In the genomic region with DNA sequence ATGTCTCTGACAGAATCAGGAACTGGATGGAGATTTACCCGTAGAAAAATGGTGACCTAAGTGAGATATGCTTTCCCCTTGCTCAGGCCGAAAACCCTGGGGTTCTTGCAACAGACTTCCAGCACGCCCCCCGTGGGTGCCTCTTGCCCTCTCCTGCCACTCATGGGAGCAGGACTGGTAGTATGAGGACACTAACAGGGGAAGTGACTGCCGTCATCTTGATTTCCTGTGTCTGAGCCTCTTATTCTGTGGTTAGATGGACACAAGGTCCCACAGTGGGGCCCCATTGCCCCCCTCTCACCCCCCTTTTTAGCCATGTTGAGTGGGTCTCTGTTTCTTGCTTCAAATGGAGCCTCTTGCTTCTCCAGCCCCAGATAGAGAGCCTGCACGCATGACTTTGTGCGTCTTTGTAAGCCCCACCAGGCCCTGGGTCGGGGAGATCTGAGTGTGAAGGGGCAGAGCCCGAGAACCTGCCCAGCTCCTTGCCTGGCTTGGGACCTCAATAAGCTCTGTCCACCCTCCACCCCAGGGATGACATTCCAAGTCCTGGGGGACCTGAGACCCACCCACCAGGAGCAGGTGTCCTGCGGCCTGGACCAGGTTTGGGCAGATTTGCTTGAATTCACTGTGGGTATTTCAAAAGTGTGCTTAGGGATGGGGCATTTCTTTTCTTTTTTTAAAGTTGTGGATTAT, we compare ENCODE assay signal across 9 cellular contexts. TPM values are rescaled to one million over a fixed set of nuclear protein-coding genes. Genes with fewer than 3 reads are reported as not detected.
DNase-seq lines count a peak whose midpoint lies in the region; ATAC-seq and TF ChIP-seq lines count a peak whose summit lies in the region.
"Had no signal": no experiment of that assay in that cellular context is flagged by ENCODE, and none has a peak within 500 bp of the region (broad histone marks: within the 10 kb centered on the region; RNA-seq: fewer than 3 reads in every experiment).

No MANE protein-coding gene starts in this region.

- peak overlapping the region; percentile 26; the same call in 1 of the 3 replicates for H2BK15ac ChIP-seq in IMR-90 (ENCODE audit: low read depth, low read length)

- H3K79me1 ChIP-seq in IMR-90 (ENCODE audit: low read depth in 1 of 2, low read length in 2 of 2) = no peaks in the 10 kb centered on the region

- H3K36me3 ChIP-seq in IMR-90 (ENCODE audit: control insufficient read depth, insufficient read depth, low read length) = no peaks in the 10 kb centered on the region
- H3K36me3 ChIP-seq in SK-N-MC (ENCODE audit: insufficient read depth, low read length) = no peaks in the 10 kb centered on the region
- no peaks in the 10 kb centered on the region for H3K36me3 ChIP-seq in brain microvascular endothelial cell (replicated peaks)

- peaks cover 5% of the 10 kb centered on the region for H3K36me3 Mint-ChIP-seq in stimulated activated effector memory CD8-positive, alpha-beta T cell treated with anti-CD3 and anti-CD28 coated beads, Interleukin-12 subunit alpha, Interleukin-12 subunit beta, amount 100 ng/mL, for 72 hours
- H3K36me3 Mint-ChIP-seq: mesothelial cell of epicardium had no signal

- H3K27ac ChIP-seq in IMR-90 (ENCODE audit: insufficient read depth, low read length) (no peak overlapping the region), SK-N-MC (no peak overlapping the region), brain microvascular endothelial cell (no peak overlapping the region)

- TF ChIP-seq POLR2A in IMR-90 (IDR thresholded peaks at IDR 0.05; ENCODE audit: low read depth, low read length) = no peak

- dilution Hi-C loops in IMR-90 (cut with HindIII; ENCODE audit: low sequenced_read_pairs, unreplicated experiment) = no loop called here

- H3K4me2 ChIP-seq in IMR-90 (ENCODE audit: low read depth, low read length) = no peak overlapping the region

- no peak overlapping the region for H2AFZ ChIP-seq in IMR-90 (replicated peaks; ENCODE audit: low read length, poor library complexity)

- H3K9me3 Mint-ChIP-seq in stimulated activated effector memory CD8-positive, alpha-beta T cell treated with anti-CD3 and anti-CD28 coated beads, Interleukin-12 subunit alpha, Interleukin-12 subunit beta, amount 100 ng/mL, for 72 hours = no peaks in the 10 kb centered on the region
- H3K9me3 Mint-ChIP-seq: mesothelial cell of epicardium had no signal

- no peak overlapping the region for H3K18ac ChIP-seq in IMR-90 (ENCODE audit: low read depth, low read length)

- intact Hi-C loops in IMR-90 (cut with micrococcal nuclease) = loop anchor here (1.0 to 5.0 kb wide), 4 partner anchors 27 to 284 kb away; no protein-coding TSS in a partner anchor
- intact Hi-C loops in left cardiac atrium (cut with DNase I) = loop anchor here (2.0 to 10.0 kb wide), 3 partner anchors 26 to 69 kb away; no protein-coding TSS in a partner anchor

- ATAC-seq in IMR-90 (ENCODE audit: low read depth) = no peak
- ATAC-seq in left cardiac atrium = peak in 1 of 2 donors; percentile 32
- no peak for ATAC-seq in stimulated activated effector memory CD8-positive, alpha-beta T cell treated with anti-CD3 and anti-CD28 coated beads, Interleukin-12 subunit alpha, Interleukin-12 subunit beta, amount 100 ng/mL, for 72 hours
- no peak for ATAC-seq in HG02973 (IDR thresholded peaks at IDR 0.05; ENCODE audit: unreplicated experiment)
- no peak for ATAC-seq in HG03354 (IDR thresholded peaks at IDR 0.05; ENCODE audit: poor library complexity, severe bottlenecking, unreplicated experiment)

- H3K9me3 ChIP-seq in IMR-90 (ENCODE audit: control insufficient read depth, insufficient read depth, low read length) (no peaks in the 10 kb centered on the region), SK-N-MC (ENCODE audit: low read depth, low read length) (no peaks in the 10 kb centered on the region)

- BruUV-seq in IMR-90 (replicated peaks; lab: Mats Ljungman, UMichigan) = no TSS peak

- POLR2A ChIA-PET in IMR-90 (lab: Charles Lee; ENCODE audit: unreplicated experiment) = no interaction called here

- DNase-seq in IMR-90 (no peak), SK-N-MC (ENCODE audit: low read depth, low spot score) (no peak), left cardiac atrium (peak; percentile 56), brain microvascular endothelial cell (no peak)
- no peak for DNase-seq in stimulated activated effector memory CD8-positive, alpha-beta T cell treated with anti-CD3 and anti-CD28 coated beads, Interleukin-12 subunit alpha, Interleukin-12 subunit beta, amount 100 ng/mL, for 72 hours (ENCODE audit: low spot score in 2 of 2)

- H2BK20ac ChIP-seq in IMR-90 (ENCODE audit: low read depth, low read length) = peak overlapping the region; percentile 35

- H3K4me3 Mint-ChIP-seq in stimulated activated effector memory CD8-positive, alpha-beta T cell treated with anti-CD3 and anti-CD28 coated beads, Interleukin-12 subunit alpha, Interleukin-12 subunit beta, amount 100 ng/mL, for 72 hours = peak overlapping the region; percentile 47
- H3K4me3 Mint-ChIP-seq: mesothelial cell of epicardium had no signal

- H3K4me3 ChIP-seq in IMR-90 (ENCODE audit: insufficient read depth, low read depth, low read length) = no peak overlapping the region
- peak overlapping the region; percentile 26; the same call in 1 of the 2 replicates for H3K4me3 ChIP-seq in SK-N-MC
- H3K4me3 ChIP-seq in brain microvascular endothelial cell (ENCODE audit: low read depth, low read length) = no peak overlapping the region

- peak overlapping the region; percentile 91; the same call in 1 of the 2 replicates for H2BK120ac ChIP-seq in IMR-90 (ENCODE audit: low read depth, low read length)

- peak overlapping the region in 1 of 2 experiments; percentile 10; a peak in 1 of 4 replicates for H4K8ac ChIP-seq in IMR-90 (ENCODE audit: low read depth in 2 of 2, low read length in 2 of 2)

- H3K9ac ChIP-seq in IMR-90 (ENCODE audit: low read depth, low read length) (no peak overlapping the region), SK-N-MC (ENCODE audit: insufficient read length) (peak overlapping the region; percentile 49)

- no peak for TF ChIP-seq RAD21 in IMR-90 (IDR thresholded peaks at IDR 0.05; ENCODE audit: low read length)

- peak overlapping the region; percentile 8; the same call in 1 of the 2 replicates for H4K91ac ChIP-seq in IMR-90 (ENCODE audit: insufficient read depth, low read depth, low read length)

- no peaks in the 10 kb centered on the region; the same call in 1 of the 2 replicates for H3K27me3 ChIP-seq in IMR-90 (ENCODE audit: control insufficient read depth, insufficient read depth, low read length)
- H3K27me3 ChIP-seq in brain microvascular endothelial cell (replicated peaks) = no peaks in the 10 kb centered on the region

- peak overlapping the region; percentile 13 for H3K4ac ChIP-seq in IMR-90 (ENCODE audit: low read depth, low read length)

- H4K5ac ChIP-seq in IMR-90 (ENCODE audit: low read depth, low read length) = no peak overlapping the region

- CTCF ChIA-PET in IMR-90 (lab: Yijun Ruan, JAX) = interaction anchor here (1.3 to 2.8 kb wide), 6 partner anchors 13 to 102 kb away, joined by 3 to 18 read pairs (median 5); a partner anchor contains a TSS

- in situ Hi-C loops in IMR-90 (cut with MboI; ENCODE audit: low sequenced_read_pairs) (loop anchor here (5.0 kb wide), 1 partner anchor 59 kb away; no protein-coding TSS in a partner anchor), brain microvascular endothelial cell (cut with HindIII; ENCODE audit: low pct_ligation_motif_present, low sequenced_read_pairs) (loop anchor here (25.0 kb wide), 1 partner anchor 106 kb away; no protein-coding TSS in a partner anchor)

- no peak overlapping the region for H2BK5ac ChIP-seq in IMR-90 (ENCODE audit: low read depth, low read length, poor library complexity, severe bottlenecking)

- no peaks in the 10 kb centered on the region for H4K20me1 ChIP-seq in IMR-90 (ENCODE audit: insufficient read depth, low read length)

- H3K14ac ChIP-seq in IMR-90 (replicated peaks; ENCODE audit: low read depth, low read length) = no peak overlapping the region

- H3K23ac ChIP-seq in IMR-90 (ENCODE audit: low read depth, low read length) = no peak overlapping the region

- H2AK5ac ChIP-seq in IMR-90 (ENCODE audit: low read depth, low read length) = peak overlapping the region; percentile 67; the same call in 1 of the 2 replicates

- H3K4me1 Mint-ChIP-seq in stimulated activated effector memory CD8-positive, alpha-beta T cell treated with anti-CD3 and anti-CD28 coated beads, Interleukin-12 subunit alpha, Interleukin-12 subunit beta, amount 100 ng/mL, for 72 hours = peaks cover 51% of the 10 kb centered on the region

- peak overlapping the region; percentile 90 for H3K27ac Mint-ChIP-seq in stimulated activated effector memory CD8-positive, alpha-beta T cell treated with anti-CD3 and anti-CD28 coated beads, Interleukin-12 subunit alpha, Interleukin-12 subunit beta, amount 100 ng/mL, for 72 hours
- H3K27ac Mint-ChIP-seq: mesothelial cell of epicardium had no signal

- H3K9me1 ChIP-seq in IMR-90 (ENCODE audit: insufficient read depth, low read length) = no peaks in the 10 kb centered on the region

- no peak overlapping the region for H3K56ac ChIP-seq in IMR-90 (ENCODE audit: extremely low read depth, insufficient read depth, low read length)

- peaks cover 19% of the 10 kb centered on the region for H3K4me1 ChIP-seq in IMR-90 (ENCODE audit: control insufficient read depth, insufficient read depth, low read length)

- peak overlapping the region; percentile 18 for H2AK9ac ChIP-seq in IMR-90 (replicated peaks; ENCODE audit: low read depth, low read length, poor library complexity)

- 80% methylated on average over 1 of the region's 10 CpGs; no CpG with 5 or more reads in 1 of the 2 experiments for WGBS in IMR-90 (ENCODE audit: extremely low coverage in 2 of 2, insufficient read length in 1 of 2), 2 experiments

- TF ChIP-seq CTCF in IMR-90 (conservative IDR thresholded peaks at IDR 0.05; ENCODE audit: low read depth, low read length) = no peak
- no peak for TF ChIP-seq CTCF in brain microvascular endothelial cell (IDR thresholded peaks at IDR 0.05; ENCODE audit: low read depth, low read length, missing control alignments)

RNA-seq across cellular contexts. Expression of a gene that starts 12.6 kb away (rescaled TPM):
- not detected in 2 replicates for total RNA-seq in IMR-90 (2012; rRNA removed)
- polyA plus RNA-seq in IMR-90 (2012; rRNA removed) = not detected in 2 replicates
- not detected in 2 replicates for polyA plus RNA-seq in IMR-90 (2012; cell fraction: cytosol; rRNA removed)
- polyA plus RNA-seq in IMR-90 (2012; cell fraction: nucleus; rRNA removed; ENCODE audit: low replicate concordance) = 0.13 and 0.24 TPM in 2 replicates
- 1 to 10 TPM in 1 of 2 donors, under 1 TPM in 1; 0.52 to 2.8 TPM for total RNA-seq in left cardiac atrium
- total RNA-seq: mesothelial cell of epicardium had no signal
- polyA plus RNA-seq: fibroblast of lung had no signal

RNA-seq across cellular contexts. Expression of a gene that starts 38.8 kb away (rescaled TPM):
- not detected in 2 replicates for total RNA-seq in IMR-90 (2012; rRNA removed)
- polyA plus RNA-seq in IMR-90 (2012; rRNA removed) = not detected in 2 replicates
- polyA plus RNA-seq in IMR-90 (2012; cell fraction: cytosol; rRNA removed) = 0.07 TPM in 1 of 2 replicates, not detected in the other
- polyA plus RNA-seq in IMR-90 (2012; cell fraction: nucleus; rRNA removed; ENCODE audit: low replicate concordance) = not detected in 2 replicates
- under 1 TPM; 0.12 to 0.44 TPM for total RNA-seq in left cardiac atrium
- total RNA-seq: fibroblast of lung, mesothelial cell of epicardium had no signal
- polyA plus RNA-seq: fibroblast of lung had no signal

RNA-seq across cellular contexts. Expression of a gene that starts 47.0 kb away (rescaled TPM):
- total RNA-seq in IMR-90 (2012; rRNA removed) (7.8 and 7.9 TPM in 2 replicates), left cardiac atrium (10 to 100 TPM; 23.4 to 29.1 TPM)
- 9.0 and 11.2 TPM in 2 replicates for polyA plus RNA-seq in IMR-90 (2012; rRNA removed)
- polyA plus RNA-seq in IMR-90 (2012; cell fraction: cytosol; rRNA removed) = 6.2 and 7.6 TPM in 2 replicates
- polyA plus RNA-seq in IMR-90 (2012; cell fraction: nucleus; rRNA removed; ENCODE audit: low replicate concordance) = 5.0 and 13.0 TPM in 2 replicates
